Comparison of ENCODE assay signal across 23 cellular contexts in genomic region chr3:141661229-141662196, GRCh38.
"Had no signal": no experiment of that assay in that cellular context is flagged by ENCODE, and none has a peak within 500 bp of the region (broad histone marks: within the 10 kb centered on the region; RNA-seq: fewer than 3 reads in every experiment).

No MANE protein-coding gene starts in this region.

- H3K27ac Mint-ChIP-seq: activated CD4-positive, alpha-beta T cell treated with anti-CD3 and anti-CD28 coated beads, Interleukin-2, amount 10 ng/mL, durations not matched to agents 24 days and 14 days; activated CD8-positive, alpha-beta T cell treated with anti-CD3 and anti-CD28 coated beads for 36 hours; activated naive CD8-positive, alpha-beta T cell treated with anti-CD3 and anti-CD28 coated beads for 36 hours; activated T-helper 17 cell treated with anti-CD3 and anti-CD28 coated beads, Interleukin-2, amount 50 U/mL, for 72 hours; naive B cell; T-cell had no signal

- H3K36me3 ChIP-seq: left lung, neutrophil, pancreas, thyroid gland had no signal

- H3K27ac ChIP-seq: epithelial cell of prostate, foreskin keratinocyte, left lung, neutrophil, pancreas had no signal

- H3K9me3 Mint-ChIP-seq: activated CD8-positive, alpha-beta T cell treated with anti-CD3 and anti-CD28 coated beads for 36 hours; activated naive CD8-positive, alpha-beta T cell treated with anti-CD3 and anti-CD28 coated beads for 36 hours; activated T-helper 17 cell treated with anti-CD3 and anti-CD28 coated beads, Interleukin-2, amount 50 U/mL, for 72 hours; T-cell had no signal

- H3K4me1 Mint-ChIP-seq: activated T-helper 17 cell treated with anti-CD3 and anti-CD28 coated beads, Interleukin-2, amount 50 U/mL, for 72 hours had no signal

- H3K36me3 Mint-ChIP-seq: activated naive CD8-positive, alpha-beta T cell treated with anti-CD3 and anti-CD28 coated beads for 36 hours; T-cell had no signal

- ATAC-seq: activated CD8-positive, alpha-beta T cell treated with anti-CD3 and anti-CD28 coated beads for 36 hours; activated T-helper 17 cell treated with anti-CD3 and anti-CD28 coated beads, Interleukin-2, amount 50 U/mL, for 72 hours; T-cell had no signal

- H3K4me1 ChIP-seq: foreskin keratinocyte, pancreas had no signal

- H3K4me3 Mint-ChIP-seq: activated CD4-positive, alpha-beta T cell treated with anti-CD3 and anti-CD28 coated beads, Interleukin-2, amount 10 ng/mL, durations not matched to agents 24 days and 14 days; activated CD8-positive, alpha-beta T cell treated with anti-CD3 and anti-CD28 coated beads for 36 hours; activated naive CD8-positive, alpha-beta T cell treated with anti-CD3 and anti-CD28 coated beads for 36 hours; activated T-helper 17 cell treated with anti-CD3 and anti-CD28 coated beads, Interleukin-2, amount 50 U/mL, for 72 hours; T-cell had no signal

- DNase-seq: activated CD4-positive, alpha-beta T cell treated with anti-CD3 and anti-CD28 coated beads, Interleukin-2, amount 10 ng/mL, durations not matched to agents 24 days and 14 days; activated CD8-positive, alpha-beta T cell treated with anti-CD3 and anti-CD28 coated beads for 36 hours; activated naive CD4-positive, alpha-beta T cell; activated naive CD8-positive, alpha-beta T cell treated with anti-CD3 and anti-CD28 coated beads for 36 hours; activated T-cell treated with anti-CD3 and anti-CD28 coated beads, Interleukin-2, amount 50 U/mL, for 1 hour; amygdala; body of pancreas; central memory CD4-positive, alpha-beta T cell; dorsolateral prefrontal cortex; foreskin keratinocyte; head of caudate nucleus; mucosa of descending colon; naive B cell; pancreas; stimulated activated CD4-positive, alpha-beta T cell treated with anti-CD3 and anti-CD28 coated beads, Interleukin-1b, Interleukin-23, amount 100 ng/mL, for 48 hours; stimulated activated naive CD4-positive, alpha-beta T cell treated with Interleukin-2 at 50 U/mL for 16 hours; T-cell; T-helper 9 cell; thyroid gland had no signal

- H3K4me3 ChIP-seq: body of pancreas, mucosa of descending colon had no signal

- H3K27me3 ChIP-seq: body of pancreas, pancreas, thyroid gland had no signal
